In genomic region chr9:128321879-128322341, GRCh38 we compare ENCODE assay signal across 8 cellular contexts. TPM values are rescaled to one million over a fixed set of nuclear protein-coding genes. Genes with fewer than 3 reads are reported as not detected.
DNase-seq lines count a peak whose midpoint lies in the region; ATAC-seq and TF ChIP-seq lines count a peak whose summit lies in the region.

No MANE protein-coding gene starts in this region.

- H3K9me3 ChIP-seq in testis, result no peaks in the 10 kb centered on the region

- no peaks in the 10 kb centered on the region for H3K27me3 ChIP-seq in testis

- DNase-seq in activated CD4-positive, alpha-beta memory T cell treated with anti-CD3 and anti-CD28 coated beads, Interleukin-2, amount 10 ng/mL, durations not matched to agents 7 days and 5 days, result no peak
- DNase-seq in immature natural killer cell (no peak), testis (no peak), islet precursor cell (no peak), dedifferentiated amniotic fluid mesenchymal stem cell (ENCODE audit: extremely low spot score) (no peak), HuH-7 (ENCODE audit: low spot score) (no peak)

- peak overlapping the region; percentile 96 for H3K27ac Mint-ChIP-seq in activated CD4-positive, alpha-beta memory T cell treated with anti-CD3 and anti-CD28 coated beads, Interleukin-2, amount 10 ng/mL, durations not matched to agents 7 days and 5 days
- peak overlapping the region; percentile 96 to 99 (median 98) for H3K27ac Mint-ChIP-seq in immature natural killer cell

- no peaks in the 10 kb centered on the region for H3K36me3 ChIP-seq in testis (ENCODE audit: low read depth, missing control alignments)

- H3K27me3 Mint-ChIP-seq in activated CD4-positive, alpha-beta memory T cell treated with anti-CD3 and anti-CD28 coated beads, Interleukin-2, amount 10 ng/mL, durations not matched to agents 7 days and 5 days, result no peaks in the 10 kb centered on the region
- H3K27me3 Mint-ChIP-seq in immature natural killer cell (ENCODE audit: low read depth in 3 of 3), result peaks cover 5 to 12% (median 11%) of the 10 kb centered on the region in 3 donors

- CTCF ChIA-PET in activated CD4-positive, alpha-beta memory T cell treated with anti-CD3 and anti-CD28 coated beads, Interleukin-2, amount 10 ng/mL, durations not matched to agents 7 days and 5 days (lab: Charles Lee), result interaction anchor here (0.6 to 3.0 kb wide), 5 partner anchors 8 to 27 kb away, joined by 3 to 13 read pairs (median 4); no protein-coding TSS in a partner anchor

- peaks cover 6% of the 10 kb centered on the region for H3K4me1 ChIP-seq in testis

- peaks cover 23% of the 10 kb centered on the region for H3K4me1 Mint-ChIP-seq in activated CD4-positive, alpha-beta memory T cell treated with anti-CD3 and anti-CD28 coated beads, Interleukin-2, amount 10 ng/mL, durations not matched to agents 7 days and 5 days
- peaks cover 30% of the 10 kb centered on the region in 2 donors for H3K4me1 Mint-ChIP-seq in immature natural killer cell

- POLR2A ChIA-PET in activated CD4-positive, alpha-beta memory T cell treated with anti-CD3 and anti-CD28 coated beads, Interleukin-2, amount 10 ng/mL, durations not matched to agents 7 days and 5 days (lab: Charles Lee), result interaction anchor here (0.8 to 1.4 kb wide), 5 partner anchors 17 to 50 kb away, joined by 3 to 4 read pairs (median 3); partner anchors contain the start of genes GOLGA2 and SWI5

- peaks cover 11% of the 10 kb centered on the region for H3K36me3 Mint-ChIP-seq in activated CD4-positive, alpha-beta memory T cell treated with anti-CD3 and anti-CD28 coated beads, Interleukin-2, amount 10 ng/mL, durations not matched to agents 7 days and 5 days (ENCODE audit: low read depth)
- peaks cover 0 to 8% (median 7%) of the 10 kb centered on the region in 3 donors for H3K36me3 Mint-ChIP-seq in immature natural killer cell

- H3K9me3 Mint-ChIP-seq in activated CD4-positive, alpha-beta memory T cell treated with anti-CD3 and anti-CD28 coated beads, Interleukin-2, amount 10 ng/mL, durations not matched to agents 7 days and 5 days, result no peaks in the 10 kb centered on the region
- no peaks in the 10 kb centered on the region for H3K9me3 Mint-ChIP-seq in immature natural killer cell

- peak; percentile 14 for ATAC-seq in GM18505 (IDR thresholded peaks at IDR 0.05; ENCODE audit: unreplicated experiment)
- ATAC-seq in HG02623 (IDR thresholded peaks at IDR 0.05; ENCODE audit: unreplicated experiment), result peak; percentile 15

- TF ChIP-seq POLR2A in GM18505 (IDR thresholded peaks at IDR 0.05; ENCODE audit: borderline replicate concordance, extremely low read depth, insufficient read depth, insufficient read length) (no peak), testis (IDR thresholded peaks at IDR 0.05) (no peak)

- no peak for TF ChIP-seq CTCF in testis (IDR thresholded peaks at IDR 0.05)

- 2% methylated on average over 16 of the region's 16 CpGs for WGBS in testis, 2 donors

- H3K4me3 Mint-ChIP-seq in activated CD4-positive, alpha-beta memory T cell treated with anti-CD3 and anti-CD28 coated beads, Interleukin-2, amount 10 ng/mL, durations not matched to agents 7 days and 5 days, result peak overlapping the region; percentile 94
- peak overlapping the region; percentile 95 to 98 (median 98) for H3K4me3 Mint-ChIP-seq in immature natural killer cell

- intact Hi-C loops in testis (cut with DNase I; ENCODE audit: low total_unique reads), result no loop called here

- peak overlapping the region; percentile 86 to 94 for H3K4me3 ChIP-seq in testis

- H3K27ac ChIP-seq in testis, result peak overlapping the region in 1 of 2 donors; percentile 89

RNA-seq across cellular contexts. Expression of gene TRUB2, which starts 0.3 kb away (rescaled TPM):
- total RNA-seq in activated CD4-positive, alpha-beta memory T cell treated with anti-CD3 and anti-CD28 coated beads, Interleukin-2, amount 10 ng/mL, durations not matched to agents 7 days and 5 days, result 10 to 100 TPM; 16.9 to 18.9 TPM
- 10 to 100 TPM; 19.9 to 32.0 (median 25.7) TPM for polyA plus RNA-seq in immature natural killer cell
- total RNA-seq in testis, result 10 to 100 TPM; 14.6 to 15.0 TPM
- polyA plus RNA-seq in testis (ENCODE audit: insufficient read depth, low read depth, low replicate concordance), result 29.7 TPM

RNA-seq across cellular contexts. Expression of gene COQ4, which starts 0.7 kb away (rescaled TPM):
- total RNA-seq in activated CD4-positive, alpha-beta memory T cell treated with anti-CD3 and anti-CD28 coated beads, Interleukin-2, amount 10 ng/mL, durations not matched to agents 7 days and 5 days, result 10 to 100 TPM; 27.6 to 28.4 TPM
- 10 to 100 TPM; 34.1 to 52.3 (median 44.1) TPM for polyA plus RNA-seq in immature natural killer cell
- total RNA-seq in testis, result 10 to 100 TPM; 54.9 to 65.0 TPM
- 50.9 TPM for polyA plus RNA-seq in testis (ENCODE audit: insufficient read depth, low read depth, low replicate concordance)

RNA-seq across cellular contexts. Expression of gene SLC27A4, which starts 18.4 kb away (rescaled TPM):
- 10 to 100 TPM; 13.6 to 14.0 TPM for total RNA-seq in activated CD4-positive, alpha-beta memory T cell treated with anti-CD3 and anti-CD28 coated beads, Interleukin-2, amount 10 ng/mL, durations not matched to agents 7 days and 5 days
- polyA plus RNA-seq in immature natural killer cell (10 to 100 TPM in 1 of 3 donors, 1 to 10 TPM in 2; 5.9 to 12.7 (median 7.4) TPM), testis (ENCODE audit: insufficient read depth, low read depth, low replicate concordance) (37.1 TPM)
- total RNA-seq in testis, result 10 to 100 TPM; 32.8 to 38.0 TPM

RNA-seq across cellular contexts. Expression of gene SWI5, which starts 45.8 kb away (rescaled TPM):
- total RNA-seq in activated CD4-positive, alpha-beta memory T cell treated with anti-CD3 and anti-CD28 coated beads, Interleukin-2, amount 10 ng/mL, durations not matched to agents 7 days and 5 days, result 10 to 100 TPM; 11.0 to 11.4 TPM
- polyA plus RNA-seq in immature natural killer cell (10 to 100 TPM; 20.9 to 23.3 (median 21.5) TPM), testis (ENCODE audit: insufficient read depth, low read depth, low replicate concordance) (164 TPM)
- 100 to 1,000 TPM in 1 of 2 donors, 10 to 100 TPM in 1; 69.3 to 131 TPM for total RNA-seq in testis

RNA-seq across cellular contexts. Expression of gene GOLGA2, which starts 46.1 kb away (rescaled TPM):
- 10 to 100 TPM; 48.0 to 52.8 TPM for total RNA-seq in activated CD4-positive, alpha-beta memory T cell treated with anti-CD3 and anti-CD28 coated beads, Interleukin-2, amount 10 ng/mL, durations not matched to agents 7 days and 5 days
- polyA plus RNA-seq in immature natural killer cell, result 10 to 100 TPM in 1 of 3 donors, 1 to 10 TPM in 2; 4.3 to 11.7 (median 4.9) TPM
- 100 to 1,000 TPM; 103 to 133 TPM for total RNA-seq in testis
- polyA plus RNA-seq in testis (ENCODE audit: insufficient read depth, low read depth, low replicate concordance), result 79.8 TPM
